ENCODE assay signal across 33 cellular contexts in genomic region chr1:112012823-112013222, GRCh38. TPM values are rescaled to one million over a fixed set of nuclear protein-coding genes. Genes with fewer than 3 reads are reported as not detected.
"Had no signal": no experiment of that assay in that cellular context is flagged by ENCODE, and none has a peak within 500 bp of the region (broad histone marks: within the 10 kb centered on the region; RNA-seq: fewer than 3 reads in every experiment).

No MANE protein-coding gene starts in this region.

- H3K4me1 ChIP-seq: SJCRH30 had no signal

- FAIRE-seq: RCC 7860 had no signal

- H3K9me3 ChIP-seq: SJCRH30 had no signal

- H3K27ac ChIP-seq: KMS-11, PC-9, RWPE1, SJCRH30, SK-N-MC had no signal

- H3K36me3 ChIP-seq: SJCRH30 had no signal

- DNase-seq: Karpas-422, MM.1S, MV-4-11, NCI-H1092, NCI-H1105, NCI-H1417 treated with DMSO at 0.1 percent for 48 hours, NCI-H1436 treated with DMSO at 0.1 percent for 48 hours, NCI-H1694 treated with DMSO at 0.1 percent for 48 hours, NCI-H187 treated with DMSO at 0.1 percent for 48 hours, NCI-H2029, NCI-H2081, NCI-H2171 treated with DMSO at 0.1 percent for 48 hours, NCI-H345, NCI-H446, NCI-H510A treated with DMSO at 0.1 percent for 48 hours, NCI-H524 treated with DMSO at 0.1 percent for 48 hours, NCI-H526 treated with DMSO at 0.1 percent for 48 hours, NCI-H774, PC-9, SHP77, SIG-M5, SJCRH30 had no signal

- H3K4me3 ChIP-seq: PC-9, SJCRH30, SK-N-MC had no signal

- ATAC-seq: Panc1, Right ventricle myocardium inferior, SK-N-SH treated with all-trans-retinoic acid at 6 μM for 48 hours had no signal

- H3K27me3 ChIP-seq: SJCRH30 had no signal

RNA-seq across cellular contexts. Expression of gene KCND3, which starts 23.4 kb away (rescaled TPM):
- total RNA-seq: LHCN-M2, MCF 10A, OCI-LY7, PC-9, RPMI7951 had no signal
